Comparison of ENCODE assay signal across 11 cellular contexts in the genomic region with DNA sequence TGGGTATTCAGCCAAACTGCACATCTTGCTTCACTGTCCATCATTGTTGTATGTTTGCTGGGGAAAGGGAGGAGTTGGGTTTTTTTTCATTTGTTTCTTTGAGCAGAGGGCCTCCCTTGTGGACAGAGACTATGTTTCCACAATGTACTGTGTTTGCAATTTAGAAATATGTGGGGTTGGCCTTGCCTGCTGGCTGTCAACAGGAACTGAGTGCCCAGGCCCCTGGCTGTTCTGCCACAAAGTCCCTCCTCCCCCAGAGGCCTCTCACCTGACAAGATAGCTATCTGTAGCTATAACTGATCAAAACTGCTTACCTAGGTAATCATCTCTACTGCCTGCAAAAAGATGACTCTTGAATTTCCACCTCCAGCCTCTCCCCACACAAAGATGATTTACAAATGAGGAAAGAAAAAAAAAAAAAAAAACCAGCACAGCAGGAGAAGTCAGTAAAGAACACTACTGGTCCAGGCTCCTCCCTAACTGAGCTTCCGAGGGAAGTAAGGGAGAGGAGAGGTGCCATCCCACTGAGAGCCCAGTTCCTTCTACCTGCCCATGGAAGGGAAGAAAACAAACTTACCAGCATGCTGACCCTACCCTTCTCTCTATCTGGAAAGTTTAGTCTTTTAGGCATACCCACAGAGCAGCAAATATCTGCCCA.
DNase-seq lines count a peak whose midpoint lies in the region; ATAC-seq, FAIRE-seq and TF ChIP-seq lines count a peak whose summit lies in the region.
"Had no signal": no experiment of that assay in that cellular context is flagged by ENCODE, and none has a peak within 500 bp of the region (broad histone marks: within the 10 kb centered on the region; RNA-seq: fewer than 3 reads in every experiment).

No MANE protein-coding gene starts in this region.

- FAIRE-seq in keratinocyte (lab: Jason Lieb, UNC): no peak

- no peaks in the 10 kb centered on the region for H3K27me3 ChIP-seq in PC-3 (ENCODE audit: low read length)
- H3K27me3 ChIP-seq in keratinocyte (ENCODE audit: control insufficient read depth, extremely low read depth, insufficient read depth, low read length): no peaks in the 10 kb centered on the region
- H3K27me3 ChIP-seq: tibial artery had no signal

- no peaks in the 10 kb centered on the region for H3F3A ChIP-seq in PC-3 (ENCODE audit: low read length, unreplicated experiment)

- DNase-seq in PC-3 (peak; percentile 51), keratinocyte (ENCODE audit: low read depth, low spot score) (no peak), NCI-H1436 (lab: John Stamatoyannopoulos, UW) (no peak), SW480 (ENCODE audit: low spot score) (no peak), ecto neural progenitor cell (ENCODE audit: low spot score) (no peak)
- DNase-seq in stimulated activated naive CD4-positive, alpha-beta T cell treated with Interleukin-2 at 50 U/mL for 16 hours (lab: John Stamatoyannopoulos, UW): no peak
- DNase-seq: GDM1, right cardiac atrium, tibial artery had no signal

- H3K4me1 ChIP-seq in PC-3 (ENCODE audit: insufficient read depth, low read length) (peaks cover 39% of the 10 kb centered on the region), keratinocyte (ENCODE audit: control insufficient read depth, extremely low read depth, insufficient read depth, low read length) (peaks cover 33% of the 10 kb centered on the region)

- dilution Hi-C loops in keratinocyte (cut with MboI; ENCODE audit: extremely low pct_ligation_motif_present, low sequenced_read_pairs): no loop called here

- no peaks in the 10 kb centered on the region for H3K9me1 ChIP-seq in keratinocyte (ENCODE audit: control insufficient read depth, extremely low read depth, insufficient read depth, low read length)

- intact Hi-C loops in PC-3 (cut with micrococcal nuclease): loop anchor here (1.0 to 5.0 kb wide), 3 partner anchors 31 to 175 kb away; a partner anchor contains a TSS

- H3K79me2 ChIP-seq in PC-3 (ENCODE audit: low read length): peaks cover 8% of the 10 kb centered on the region; the same call in 1 of the 2 replicates
- H3K79me2 ChIP-seq in keratinocyte (ENCODE audit: control insufficient read depth, insufficient read depth, low read length): no peaks in the 10 kb centered on the region

- ATAC-seq in GM21529 (IDR thresholded peaks at IDR 0.05; ENCODE audit: unreplicated experiment) (peak; percentile 33), PC-3 (peak; percentile 55)

- no peak overlapping the region for H3K9ac ChIP-seq in PC-3 (ENCODE audit: low read length)
- H3K9ac ChIP-seq in keratinocyte (ENCODE audit: control insufficient read depth, extremely low read depth, insufficient read depth, low read length): no peak overlapping the region

- H3K36me3 ChIP-seq in PC-3 (ENCODE audit: low read depth, low read length) (no peaks in the 10 kb centered on the region), keratinocyte (ENCODE audit: control insufficient read depth in 2 of 2, extremely low read depth in 1 of 2, insufficient read depth in 2 of 2, low read length in 2 of 2) (no peaks in the 10 kb centered on the region)
- H3K36me3 ChIP-seq: tibial artery had no signal

- H3K27ac ChIP-seq in PC-3 (ENCODE audit: low read length) (peak overlapping the region; percentile 49), keratinocyte (ENCODE audit: control insufficient read depth, insufficient read depth, low read length) (peak overlapping the region; percentile 33)
- H3K27ac ChIP-seq: tibial artery had no signal

- POLR2A ChIA-PET in PC-3 (lab: Charles Lee; ENCODE audit: unreplicated experiment): no interaction called here

- H3K4me3 ChIP-seq in PC-3 (ENCODE audit: low read length): no peak overlapping the region
- no peak overlapping the region for H3K4me3 ChIP-seq in keratinocyte (ENCODE audit: control insufficient read depth in 2 of 3, extremely low read depth in 1 of 3, insufficient read depth in 2 of 3, low read depth in 1 of 3, low read length in 3 of 3)
- H3K4me3 ChIP-seq: tibial artery had no signal

- CTCF ChIA-PET in PC-3 (lab: Charles Lee): no interaction called here

- no TSS peak for BruUV-seq in PC-3 (replicated peaks; lab: Mats Ljungman, UMichigan)

- no peaks in the 10 kb centered on the region for H3K9me3 ChIP-seq in PC-3 (ENCODE audit: low read length)
- no peaks in the 10 kb centered on the region for H3K9me3 ChIP-seq in keratinocyte (ENCODE audit: control insufficient read depth, low read depth, low read length)
- H3K9me3 ChIP-seq: tibial artery had no signal

- H2AFZ ChIP-seq in PC-3 (ENCODE audit: low read length): no peak overlapping the region
- H2AFZ ChIP-seq in keratinocyte (ENCODE audit: control insufficient read depth, low read length): no peak overlapping the region

- H3K9me2 ChIP-seq in PC-3 (replicated peaks; ENCODE audit: low read length): no peaks in the 10 kb centered on the region

- H4K20me1 ChIP-seq in PC-3 (ENCODE audit: low read length) (no peaks in the 10 kb centered on the region), keratinocyte (ENCODE audit: control insufficient read depth, extremely low read depth, insufficient read depth, low read length) (no peaks in the 10 kb centered on the region)

- H3K4me2 ChIP-seq in PC-3 (ENCODE audit: low read length): peak overlapping the region; percentile 5
- H3K4me2 ChIP-seq in keratinocyte (ENCODE audit: control insufficient read depth, extremely low read depth, insufficient read depth, low read depth, low read length): no peak overlapping the region

- peak; percentile 22; the same call in 1 of the 3 replicates for TF ChIP-seq CTCF in GM12872 (IDR thresholded peaks at IDR 0.05; ENCODE audit: insufficient read depth, low read depth, low read length)
- no peak for TF ChIP-seq CTCF in PC-3 (conservative IDR thresholded peaks at IDR 0.05; ENCODE audit: low read depth, low read length)
- TF ChIP-seq CTCF in keratinocyte (optimal IDR thresholded peaks at IDR 0.05 in 1 of 3, IDR thresholded peaks at IDR 0.05 in 1 of 3, conservative IDR thresholded peaks at IDR 0.05 in 1 of 3; ENCODE audit: extremely low read depth in 1 of 3, insufficient read depth in 2 of 3, low read length in 3 of 3): no peak
